Comparison of ENCODE assay signal across 22 cellular contexts in genomic region chr15:67003586-67003985, GRCh38.
DNase-seq lines count a peak whose midpoint lies in the region; ATAC-seq, FAIRE-seq and TF ChIP-seq lines count a peak whose summit lies in the region.
"Had no signal": no experiment of that assay in that cellular context is flagged by ENCODE, and none has a peak within 500 bp of the region (broad histone marks: within the 10 kb centered on the region; RNA-seq: fewer than 3 reads in every experiment).

No MANE protein-coding gene starts in this region.

- H3K36me3 ChIP-seq in PC-9 (ENCODE audit: low read depth) (no peaks in the 10 kb centered on the region), bronchial epithelial cell (ENCODE audit: control insufficient read depth, insufficient read depth, low read length) (no peaks in the 10 kb centered on the region), colonic mucosa (no peaks in the 10 kb centered on the region)
- H3K36me3 ChIP-seq in naive thymus-derived CD4-positive, alpha-beta T cell (ENCODE audit: control insufficient read depth in 2 of 3, insufficient read depth in 3 of 3, low read length in 3 of 3): no peaks in the 10 kb centered on the region
- H3K36me3 ChIP-seq: brain microvascular endothelial cell, sigmoid colon had no signal

- CTCF ChIA-PET in PC-9 (lab: Charles Lee): interaction anchor here (0.6 kb wide), 1 partner anchor 507 kb away, joined by 3 read pairs; no protein-coding TSS in a partner anchor
- CTCF ChIA-PET in naive thymus-derived CD4-positive, alpha-beta T cell (lab: Charles Lee): interaction anchor here (0.5 to 0.6 kb wide), 2 partner anchors 267 to 1674 kb away, joined by 3 to 6 read pairs; no protein-coding TSS in a partner anchor

- H3K4me3 ChIP-seq in PC-9 (no peak overlapping the region), bronchial epithelial cell (ENCODE audit: low read depth, low read length) (no peak overlapping the region), colonic mucosa (no peak overlapping the region)
- H3K4me3 ChIP-seq in naive thymus-derived CD4-positive, alpha-beta T cell (ENCODE audit: low read length): no peak overlapping the region
- H3K4me3 ChIP-seq: hepatocyte, sigmoid colon had no signal

- no peak overlapping the region for H3K27ac Mint-ChIP-seq in osteocyte (ENCODE audit: unreplicated experiment)
- no peak overlapping the region for H3K27ac Mint-ChIP-seq in naive thymus-derived CD4-positive, alpha-beta T cell
- H3K27ac Mint-ChIP-seq: activated CD8-positive, alpha-beta T cell treated with anti-CD3 and anti-CD28 coated beads for 36 hours; activated naive CD4-positive, alpha-beta T cell treated with anti-CD3 and anti-CD28 coated beads, Interleukin-2, amount 50 U/mL, for 24 hours; T-cell had no signal

- H3K27me3 ChIP-seq in PC-9 (ENCODE audit: insufficient read depth, low read depth) (no peaks in the 10 kb centered on the region), bronchial epithelial cell (ENCODE audit: control insufficient read depth, insufficient read depth, low read length) (no peaks in the 10 kb centered on the region), colonic mucosa (no peaks in the 10 kb centered on the region)
- H3K27me3 ChIP-seq in naive thymus-derived CD4-positive, alpha-beta T cell (ENCODE audit: control insufficient read depth in 2 of 2, insufficient read depth in 2 of 2, low read length in 2 of 2): no peaks in the 10 kb centered on the region
- H3K27me3 ChIP-seq: brain microvascular endothelial cell, hepatocyte, sigmoid colon had no signal

- H3K9me2 ChIP-seq in PC-9 (ENCODE audit: insufficient read depth): no peaks in the 10 kb centered on the region

- no peak for ATAC-seq in naive thymus-derived CD4-positive, alpha-beta T cell
- ATAC-seq: activated CD8-positive, alpha-beta T cell treated with anti-CD3 and anti-CD28 coated beads for 36 hours; T-cell had no signal

- no peak overlapping the region for H3K4me3 Mint-ChIP-seq in osteocyte (ENCODE audit: unreplicated experiment)
- no peak overlapping the region for H3K4me3 Mint-ChIP-seq in naive thymus-derived CD4-positive, alpha-beta T cell
- H3K4me3 Mint-ChIP-seq: activated CD8-positive, alpha-beta T cell treated with anti-CD3 and anti-CD28 coated beads for 36 hours; activated naive CD4-positive, alpha-beta T cell treated with anti-CD3 and anti-CD28 coated beads, Interleukin-2, amount 50 U/mL, for 24 hours; T-cell had no signal

- H3K9ac ChIP-seq in colonic mucosa (ENCODE audit: low read depth in 2 of 2, low read length in 2 of 2): no peak overlapping the region

- H3K27ac ChIP-seq in PC-9 (no peak overlapping the region), colonic mucosa (no peak overlapping the region)
- H3K27ac ChIP-seq in naive thymus-derived CD4-positive, alpha-beta T cell (ENCODE audit: low read depth, low read length): no peak overlapping the region
- H3K27ac ChIP-seq: brain microvascular endothelial cell, hepatocyte, HL-60, sigmoid colon had no signal

- H4K20me1 ChIP-seq in PC-9 (ENCODE audit: insufficient read depth): no peaks in the 10 kb centered on the region

- no peaks in the 10 kb centered on the region for H3K79me2 ChIP-seq in PC-9 (ENCODE audit: low read depth)
- H3K79me2 ChIP-seq: hepatocyte had no signal

- no peaks in the 10 kb centered on the region for H3K9me3 ChIP-seq in PC-9 (ENCODE audit: insufficient read depth, low read depth)
- no peaks in the 10 kb centered on the region for H3K9me3 ChIP-seq in colonic mucosa
- no peaks in the 10 kb centered on the region for H3K9me3 ChIP-seq in naive thymus-derived CD4-positive, alpha-beta T cell (ENCODE audit: control insufficient read depth in 2 of 3, low read length in 3 of 3)
- H3K9me3 ChIP-seq: sigmoid colon had no signal

- H3K4me2 ChIP-seq in PC-9: no peak overlapping the region
- H3K4me2 ChIP-seq: hepatocyte had no signal

- DNase-seq in EH (ENCODE audit: low read depth) (peak; percentile 72), PC-9 (peak; percentile 18 to 43), bronchial epithelial cell (ENCODE audit: low read depth) (peak; percentile 54), osteocyte (ENCODE audit: extremely low spot score, unreplicated experiment) (peak; percentile 13), amygdala (lab: John Stamatoyannopoulos, UW) (no peak), colonic mucosa (no peak), ecto neural progenitor cell (ENCODE audit: low spot score) (no peak)
- no peak for DNase-seq in naive thymus-derived CD4-positive, alpha-beta T cell
- DNase-seq: activated CD8-positive, alpha-beta T cell treated with anti-CD3 and anti-CD28 coated beads for 36 hours; activated T-cell treated with anti-CD3 and anti-CD28 coated beads, Interleukin-2, amount 50 U/mL, for 48 hours; brain microvascular endothelial cell; dermis blood vessel endothelial cell; NCI-H1092 treated with DMSO at 0.1 percent for 48 hours; NCI-H2171; occipital lobe; sigmoid colon; stimulated activated CD4-positive, alpha-beta T cell treated with anti-CD3 and anti-CD28 coated beads, Interleukin-4, amount 100 ng/mL, for 1 hour; stimulated activated CD8-positive, alpha-beta memory T cell treated with anti-CD3 and anti-CD28 coated beads, Interleukin-4, amount 100 ng/mL, for 48 hours; T-cell had no signal

- no peaks in the 10 kb centered on the region for H3F3A ChIP-seq in PC-9 (ENCODE audit: insufficient read depth, low read depth)

- intact Hi-C loops in PC-9 (cut with micrococcal nuclease; ENCODE audit: unreplicated experiment) (no loop called here), colonic mucosa (cut with DNase I) (no loop called here)
- intact Hi-C loops in naive thymus-derived CD4-positive, alpha-beta T cell (cut with micrococcal nuclease): no loop called here

- no peaks in the 10 kb centered on the region for H3K36me3 Mint-ChIP-seq in osteocyte (ENCODE audit: unreplicated experiment)
- peaks cover 0 to 4% (median 0%) of the 10 kb centered on the region in 5 donors for H3K36me3 Mint-ChIP-seq in naive thymus-derived CD4-positive, alpha-beta T cell
- H3K36me3 Mint-ChIP-seq: T-cell had no signal

- peaks cover 13% of the 10 kb centered on the region for H3K4me1 Mint-ChIP-seq in osteocyte (ENCODE audit: unreplicated experiment)
- H3K4me1 Mint-ChIP-seq in naive thymus-derived CD4-positive, alpha-beta T cell: no peaks in the 10 kb centered on the region
- H3K4me1 Mint-ChIP-seq: activated naive CD4-positive, alpha-beta T cell treated with anti-CD3 and anti-CD28 coated beads, Interleukin-2, amount 50 U/mL, for 24 hours; T-cell had no signal

- POLR2A ChIA-PET in PC-9 (lab: Charles Lee; ENCODE audit: unreplicated experiment): interaction anchor here (1.0 kb wide), 1 partner anchor 46 kb away, joined by 4 read pairs; no protein-coding TSS in a partner anchor
- POLR2A ChIA-PET in naive thymus-derived CD4-positive, alpha-beta T cell (lab: Charles Lee): no interaction called here

- no peaks in the 10 kb centered on the region for H3K9me3 Mint-ChIP-seq in osteocyte (ENCODE audit: unreplicated experiment)
- H3K9me3 Mint-ChIP-seq in naive thymus-derived CD4-positive, alpha-beta T cell: peaks cover 0 to 6% (median 2%) of the 10 kb centered on the region in 11 donors
- H3K9me3 Mint-ChIP-seq: activated naive CD4-positive, alpha-beta T cell treated with anti-CD3 and anti-CD28 coated beads, Interleukin-2, amount 50 U/mL, for 24 hours had no signal

- TF ChIP-seq CTCF in PC-9 (conservative IDR thresholded peaks at IDR 0.05) (no peak), bronchial epithelial cell (IDR thresholded peaks at IDR 0.05; ENCODE audit: insufficient read depth, low read length, severe bottlenecking) (no peak), osteocyte (IDR thresholded peaks at IDR 0.05) (no peak), colonic mucosa (IDR thresholded peaks at IDR 0.05) (no peak)

- BruUV-seq in PC-9 (replicated peaks; lab: Mats Ljungman, UMichigan): no TSS peak

- H3K4me1 ChIP-seq in PC-9 (replicated peaks; ENCODE audit: insufficient read depth) (no peaks in the 10 kb centered on the region), colonic mucosa (no peaks in the 10 kb centered on the region)
- no peaks in the 10 kb centered on the region for H3K4me1 ChIP-seq in naive thymus-derived CD4-positive, alpha-beta T cell (ENCODE audit: control insufficient read depth in 2 of 2, insufficient read depth in 2 of 2, low read length in 2 of 2)
- H3K4me1 ChIP-seq: sigmoid colon had no signal

- H3K27me3 Mint-ChIP-seq in osteocyte (ENCODE audit: unreplicated experiment): no peaks in the 10 kb centered on the region
- H3K27me3 Mint-ChIP-seq in naive thymus-derived CD4-positive, alpha-beta T cell: peaks cover 0 to 20% (median 0%) of the 10 kb centered on the region in 5 donors
- H3K27me3 Mint-ChIP-seq: activated CD8-positive, alpha-beta T cell treated with anti-CD3 and anti-CD28 coated beads for 36 hours; activated naive CD4-positive, alpha-beta T cell treated with anti-CD3 and anti-CD28 coated beads, Interleukin-2, amount 50 U/mL, for 24 hours; T-cell had no signal

- FAIRE-seq in bronchial epithelial cell (lab: Jason Lieb, UNC): no peak

- H2AFZ ChIP-seq in PC-9: no peak overlapping the region
- H2AFZ ChIP-seq: hepatocyte had no signal

Comparison
In these comparisons a context has a peak if more than half of its experiments do, and no peak if none do; other contexts are left out.
1. DNase-seq: peak in EH (single experiment), PC-9 (2 of 2), bronchial epithelial cell (single experiment) and osteocyte (single experiment); none in amygdala (0 of 56), colonic mucosa (single experiment), ecto neural progenitor cell (single experiment) and naive thymus-derived CD4-positive, alpha-beta T cell (0 of 9).